In genomic region chr7:29248713-29249382, GRCh38 we compare ENCODE assay signal across 1 cellular context.
TF ChIP-seq lines count a peak whose summit lies in the region.

No MANE protein-coding gene starts in this region.

TF ChIP-seq in HepG2, 621 proteins besides CTCF, POLR2A, EP300 and RAD21 (continued from another document and continues in another):
- TF ChIP-seq, protein P1, sequence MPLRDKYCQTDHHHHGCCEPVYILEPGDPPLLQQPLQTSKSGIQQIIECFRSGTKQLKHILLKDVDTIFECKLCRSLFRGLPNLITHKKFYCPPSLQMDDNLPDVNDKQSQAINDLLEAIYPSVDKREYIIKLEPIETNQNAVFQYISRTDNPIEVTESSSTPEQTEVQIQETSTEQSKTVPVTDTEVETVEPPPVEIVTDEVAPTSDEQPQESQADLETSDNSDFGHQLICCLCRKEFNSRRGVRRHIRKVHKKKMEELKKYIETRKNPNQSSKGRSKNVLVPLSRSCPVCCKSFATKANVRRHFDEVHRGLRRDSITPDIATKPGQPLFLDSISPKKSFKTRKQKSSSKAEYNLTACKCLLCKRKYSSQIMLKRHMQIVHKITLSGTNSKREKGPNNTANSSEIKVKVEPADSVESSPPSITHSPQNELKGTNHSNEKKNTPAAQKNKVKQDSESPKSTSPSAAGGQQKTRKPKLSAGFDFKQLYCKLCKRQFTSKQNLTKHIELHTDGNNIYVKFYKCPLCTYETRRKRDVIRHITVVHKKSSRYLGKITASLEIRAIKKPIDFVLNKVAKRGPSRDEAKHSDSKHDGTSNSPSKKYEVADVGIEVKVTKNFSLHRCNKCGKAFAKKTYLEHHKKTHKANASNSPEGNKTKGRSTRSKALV (CRISPR knock-in tag; IDR thresholded peaks at IDR 0.05) = 0 out of 2 replicates have a peak, but pooled peaks have one; percentile 41
- TF ChIP-seq GABPB1 (CRISPR knock-in tag; IDR thresholded peaks at IDR 0.05) (peak; percentile 54; the same call in 1 of the 2 replicates), ZBTB21 (CRISPR knock-in tag; IDR thresholded peaks at IDR 0.05) (no peak), ZKSCAN8 (CRISPR knock-in tag; IDR thresholded peaks at IDR 0.05; ENCODE audit: borderline replicate concordance) (no peak), CREB1 (IDR thresholded peaks at IDR 0.05) (no peak), CREB1 (CRISPR knock-in tag; IDR thresholded peaks at IDR 0.05) (no peak; the same call in 1 of the 2 replicates), DR1 (CRISPR knock-in tag; IDR thresholded peaks at IDR 0.05) (no peak), BATF2 (CRISPR knock-in tag; IDR thresholded peaks at IDR 0.05) (no peak), ZFP90 (CRISPR knock-in tag; IDR thresholded peaks at IDR 0.05; ENCODE audit: borderline replicate concordance) (0 out of 2 replicates have a peak, but pooled peaks have one; percentile 48), JUNB (CRISPR knock-in tag; IDR thresholded peaks at IDR 0.05; ENCODE audit: borderline replicate concordance) (no peak; the same call in 1 of the 2 replicates), MAFF (IDR thresholded peaks at IDR 0.05; ENCODE audit: low read depth, low read length) (no peak), SP140L (CRISPR knock-in tag; IDR thresholded peaks at IDR 0.05; ENCODE audit: borderline replicate concordance) (no peak; the same call in 1 of the 2 replicates), HIC2 (CRISPR knock-in tag; IDR thresholded peaks at IDR 0.05; ENCODE audit: low read depth) (peak; percentile 90), MED8 (CRISPR knock-in tag; IDR thresholded peaks at IDR 0.05; ENCODE audit: insufficient replicate concordance) (no peak), ZNF574 (CRISPR knock-in tag; IDR thresholded peaks at IDR 0.05) (peak; percentile 74), MTERF4 (CRISPR knock-in tag; IDR thresholded peaks at IDR 0.05) (no peak), CENPBD1 (CRISPR knock-in tag; IDR thresholded peaks at IDR 0.05; ENCODE audit: borderline replicate concordance, low read depth) (no peak), NFYC (CRISPR knock-in tag; IDR thresholded peaks at IDR 0.05) (no peak), HNRNPUL1 (IDR thresholded peaks at IDR 0.05; ENCODE audit: low read depth, low read length) (no peak), HIVEP1 (CRISPR knock-in tag; IDR thresholded peaks at IDR 0.05) (peak; percentile 53; the same call in 1 of the 2 replicates), MAX (IDR thresholded peaks at IDR 0.05) (peak; percentile 90), KDM1A (CRISPR knock-in tag; IDR thresholded peaks at IDR 0.05) (peak; percentile 92)
- TF ChIP-seq, protein P2, sequence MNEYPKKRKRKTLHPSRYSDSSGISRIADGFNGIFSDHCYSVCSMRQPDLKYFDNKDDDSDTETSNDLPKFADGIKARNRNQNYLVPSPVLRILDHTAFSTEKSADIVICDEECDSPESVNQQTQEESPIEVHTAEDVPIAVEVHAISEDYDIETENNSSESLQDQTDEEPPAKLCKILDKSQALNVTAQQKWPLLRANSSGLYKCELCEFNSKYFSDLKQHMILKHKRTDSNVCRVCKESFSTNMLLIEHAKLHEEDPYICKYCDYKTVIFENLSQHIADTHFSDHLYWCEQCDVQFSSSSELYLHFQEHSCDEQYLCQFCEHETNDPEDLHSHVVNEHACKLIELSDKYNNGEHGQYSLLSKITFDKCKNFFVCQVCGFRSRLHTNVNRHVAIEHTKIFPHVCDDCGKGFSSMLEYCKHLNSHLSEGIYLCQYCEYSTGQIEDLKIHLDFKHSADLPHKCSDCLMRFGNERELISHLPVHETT (CRISPR knock-in tag; conservative IDR thresholded peaks at IDR 0.05) = peak; percentile 22; the same call in 1 of the 2 replicates
- TF ChIP-seq, protein P3, sequence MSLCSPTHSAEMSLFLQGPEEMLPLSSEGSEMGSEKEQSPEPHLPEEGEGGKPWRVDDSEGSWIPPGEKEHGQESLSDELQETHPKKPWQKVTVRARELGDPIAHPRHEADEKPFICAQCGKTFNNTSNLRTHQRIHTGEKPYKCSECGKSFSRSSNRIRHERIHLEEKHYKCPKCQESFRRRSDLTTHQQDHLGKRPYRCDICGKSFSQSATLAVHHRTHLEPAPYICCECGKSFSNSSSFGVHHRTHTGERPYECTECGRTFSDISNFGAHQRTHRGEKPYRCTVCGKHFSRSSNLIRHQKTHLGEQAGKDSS (CRISPR knock-in tag; IDR thresholded peaks at IDR 0.05; ENCODE audit: borderline replicate concordance, low read depth) = peak; percentile 65; the same call in 1 of the 2 replicates
- TF ChIP-seq, protein P4, sequence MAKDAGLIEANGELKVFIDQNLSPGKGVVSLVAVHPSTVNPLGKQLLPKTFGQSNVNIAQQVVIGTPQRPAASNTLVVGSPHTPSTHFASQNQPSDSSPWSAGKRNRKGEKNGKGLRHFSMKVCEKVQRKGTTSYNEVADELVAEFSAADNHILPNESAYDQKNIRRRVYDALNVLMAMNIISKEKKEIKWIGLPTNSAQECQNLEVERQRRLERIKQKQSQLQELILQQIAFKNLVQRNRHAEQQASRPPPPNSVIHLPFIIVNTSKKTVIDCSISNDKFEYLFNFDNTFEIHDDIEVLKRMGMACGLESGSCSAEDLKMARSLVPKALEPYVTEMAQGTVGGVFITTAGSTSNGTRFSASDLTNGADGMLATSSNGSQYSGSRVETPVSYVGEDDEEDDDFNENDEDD (CRISPR knock-in tag; IDR thresholded peaks at IDR 0.05; ENCODE audit: borderline replicate concordance) = peak; percentile 31; the same call in 1 of the 2 replicates
- TF ChIP-seq, protein P5, sequence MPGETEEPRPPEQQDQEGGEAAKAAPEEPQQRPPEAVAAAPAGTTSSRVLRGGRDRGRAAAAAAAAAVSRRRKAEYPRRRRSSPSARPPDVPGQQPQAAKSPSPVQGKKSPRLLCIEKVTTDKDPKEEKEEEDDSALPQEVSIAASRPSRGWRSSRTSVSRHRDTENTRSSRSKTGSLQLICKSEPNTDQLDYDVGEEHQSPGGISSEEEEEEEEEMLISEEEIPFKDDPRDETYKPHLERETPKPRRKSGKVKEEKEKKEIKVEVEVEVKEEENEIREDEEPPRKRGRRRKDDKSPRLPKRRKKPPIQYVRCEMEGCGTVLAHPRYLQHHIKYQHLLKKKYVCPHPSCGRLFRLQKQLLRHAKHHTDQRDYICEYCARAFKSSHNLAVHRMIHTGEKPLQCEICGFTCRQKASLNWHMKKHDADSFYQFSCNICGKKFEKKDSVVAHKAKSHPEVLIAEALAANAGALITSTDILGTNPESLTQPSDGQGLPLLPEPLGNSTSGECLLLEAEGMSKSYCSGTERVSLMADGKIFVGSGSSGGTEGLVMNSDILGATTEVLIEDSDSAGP (CRISPR knock-in tag; IDR thresholded peaks at IDR 0.05; ENCODE audit: borderline replicate concordance) = peak; percentile 54
- TF ChIP-seq, protein P6, sequence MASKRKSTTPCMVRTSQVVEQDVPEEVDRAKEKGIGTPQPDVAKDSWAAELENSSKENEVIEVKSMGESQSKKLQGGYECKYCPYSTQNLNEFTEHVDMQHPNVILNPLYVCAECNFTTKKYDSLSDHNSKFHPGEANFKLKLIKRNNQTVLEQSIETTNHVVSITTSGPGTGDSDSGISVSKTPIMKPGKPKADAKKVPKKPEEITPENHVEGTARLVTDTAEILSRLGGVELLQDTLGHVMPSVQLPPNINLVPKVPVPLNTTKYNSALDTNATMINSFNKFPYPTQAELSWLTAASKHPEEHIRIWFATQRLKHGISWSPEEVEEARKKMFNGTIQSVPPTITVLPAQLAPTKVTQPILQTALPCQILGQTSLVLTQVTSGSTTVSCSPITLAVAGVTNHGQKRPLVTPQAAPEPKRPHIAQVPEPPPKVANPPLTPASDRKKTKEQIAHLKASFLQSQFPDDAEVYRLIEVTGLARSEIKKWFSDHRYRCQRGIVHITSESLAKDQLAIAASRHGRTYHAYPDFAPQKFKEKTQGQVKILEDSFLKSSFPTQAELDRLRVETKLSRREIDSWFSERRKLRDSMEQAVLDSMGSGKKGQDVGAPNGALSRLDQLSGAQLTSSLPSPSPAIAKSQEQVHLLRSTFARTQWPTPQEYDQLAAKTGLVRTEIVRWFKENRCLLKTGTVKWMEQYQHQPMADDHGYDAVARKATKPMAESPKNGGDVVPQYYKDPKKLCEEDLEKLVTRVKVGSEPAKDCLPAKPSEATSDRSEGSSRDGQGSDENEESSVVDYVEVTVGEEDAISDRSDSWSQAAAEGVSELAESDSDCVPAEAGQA (IDR thresholded peaks at IDR 0.05; ENCODE audit: low read depth) = peak; percentile 37; the same call in 1 of the 2 replicates
- TF ChIP-seq, protein P6 (CRISPR knock-in tag; IDR thresholded peaks at IDR 0.05; ENCODE audit: borderline replicate concordance) = no peak
- TF ChIP-seq, protein P7, sequence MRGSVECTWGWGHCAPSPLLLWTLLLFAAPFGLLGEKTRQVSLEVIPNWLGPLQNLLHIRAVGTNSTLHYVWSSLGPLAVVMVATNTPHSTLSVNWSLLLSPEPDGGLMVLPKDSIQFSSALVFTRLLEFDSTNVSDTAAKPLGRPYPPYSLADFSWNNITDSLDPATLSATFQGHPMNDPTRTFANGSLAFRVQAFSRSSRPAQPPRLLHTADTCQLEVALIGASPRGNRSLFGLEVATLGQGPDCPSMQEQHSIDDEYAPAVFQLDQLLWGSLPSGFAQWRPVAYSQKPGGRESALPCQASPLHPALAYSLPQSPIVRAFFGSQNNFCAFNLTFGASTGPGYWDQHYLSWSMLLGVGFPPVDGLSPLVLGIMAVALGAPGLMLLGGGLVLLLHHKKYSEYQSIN (CRISPR knock-in tag; IDR thresholded peaks at IDR 0.05; ENCODE audit: borderline replicate concordance) = no peak
- TF ChIP-seq, protein P8, sequence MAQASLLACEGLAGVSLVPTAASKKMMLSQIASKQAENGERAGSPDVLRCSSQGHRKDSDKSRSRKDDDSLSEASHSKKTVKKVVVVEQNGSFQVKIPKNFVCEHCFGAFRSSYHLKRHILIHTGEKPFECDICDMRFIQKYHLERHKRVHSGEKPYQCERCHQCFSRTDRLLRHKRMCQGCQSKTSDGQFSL (CRISPR knock-in tag; IDR thresholded peaks at IDR 0.05) = no peak
